ENCODE assay signal across 1 cellular context in genomic region chr10:790821-791551, GRCh38.
TF ChIP-seq lines count a peak whose summit lies in the region.

No MANE protein-coding gene starts in this region.

TF ChIP-seq in H1, 55 proteins besides CTCF, POLR2A, EP300 and RAD21:
- TF ChIP-seq JUN (IDR thresholded peaks at IDR 0.05; ENCODE audit: low read depth, low read length) (no peak), FOSL1 (IDR thresholded peaks at IDR 0.05; ENCODE audit: insufficient read depth, low read depth, low read length) (no peak), MAX (IDR thresholded peaks at IDR 0.05) (no peak), CHD2 (IDR thresholded peaks at IDR 0.05; ENCODE audit: low read length) (no peak), EZH2 (IDR thresholded peaks at IDR 0.05; ENCODE audit: low read depth, low read length, severe bottlenecking) (no peak), JUND (IDR thresholded peaks at IDR 0.05; ENCODE audit: low read length) (no peak), PHF8 (conservative IDR thresholded peaks at IDR 0.05; ENCODE audit: low read depth, low read length) (no peak), TCF12 (IDR thresholded peaks at IDR 0.05; ENCODE audit: low read depth, low read length) (no peak), KDM1A (IDR thresholded peaks at IDR 0.05; ENCODE audit: borderline replicate concordance, low read length) (no peak), KDM4A (IDR thresholded peaks at IDR 0.05; ENCODE audit: low read depth, low read length, severe bottlenecking) (no peak)
